ENCODE assay signal across 18 cellular contexts in genomic region chr1:3906672-3907020, GRCh38.
"Had no signal": no experiment of that assay in that cellular context is flagged by ENCODE, and none has a peak within 500 bp of the region (broad histone marks: within the 10 kb centered on the region; RNA-seq: fewer than 3 reads in every experiment).

No MANE protein-coding gene starts in this region.

- H3K4me3 ChIP-seq: heart right ventricle, left lung, lung, psoas muscle, right lobe of liver, testis, tibial nerve, upper lobe of right lung, vagina had no signal

- DNase-seq: effector memory CD4-positive, alpha-beta T cell; heart right ventricle; mesenchymal stem cell; midbrain; naive B cell; retina; stimulated activated naive B cell treated with anti-CD40 and anti-IgM and Interleukin-4, amounts not matched to agents 10 μg/mL and 1 μg/mL and 100 μg/mL, for 72 hours; testis had no signal

- H3K36me3 ChIP-seq: heart right ventricle, left lung, right lobe of liver, tibial nerve, upper lobe of right lung, vagina had no signal

- ATAC-seq: heart right ventricle, left lung, psoas muscle, right lobe of liver had no signal

- FAIRE-seq: endometrium, frontal cortex, islet of Langerhans had no signal

- H3K27me3 ChIP-seq: right lobe of liver, testis, vagina had no signal

- H3K9me3 ChIP-seq: heart right ventricle, left lung, psoas muscle, right lobe of liver, testis, tibial nerve, upper lobe of right lung, vagina had no signal

- H3K27ac ChIP-seq: heart right ventricle, left lung, psoas muscle, right lobe of liver, testis, tibial nerve, upper lobe of right lung, vagina had no signal

- H3K4me1 ChIP-seq: left lung, psoas muscle had no signal
